ENCODE assay signal across 17 cellular contexts in the genomic region with DNA sequence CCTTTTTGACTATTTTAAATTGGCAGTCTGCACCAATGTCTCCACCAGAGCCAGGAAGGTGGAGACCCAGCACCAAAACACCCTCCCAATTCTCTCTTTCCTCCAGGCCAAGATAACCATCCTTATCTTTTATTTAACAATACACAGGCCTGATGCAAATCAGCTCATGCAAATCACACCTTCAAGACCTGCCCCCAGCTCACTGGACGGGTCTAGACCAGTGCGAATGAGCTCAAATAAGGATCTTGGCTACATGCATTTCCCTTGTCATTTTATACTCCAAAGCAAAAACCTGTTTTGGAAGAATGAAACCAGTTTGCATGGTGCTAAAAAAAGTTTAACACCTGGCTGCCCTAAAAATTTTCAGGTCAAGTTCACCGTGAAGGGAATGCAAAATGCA. TPM values are rescaled to one million over a fixed set of nuclear protein-coding genes. Genes with fewer than 3 reads are reported as not detected.
DNase-seq lines count a peak whose midpoint lies in the region; ATAC-seq and TF ChIP-seq lines count a peak whose summit lies in the region.
"Had no signal": no experiment of that assay in that cellular context is flagged by ENCODE, and none has a peak within 500 bp of the region (broad histone marks: within the 10 kb centered on the region; RNA-seq: fewer than 3 reads in every experiment).

No MANE protein-coding gene starts in this region.

- H3K4me1 Mint-ChIP-seq in type B pancreatic cell (ENCODE audit: unreplicated experiment), result peaks cover 22% of the 10 kb centered on the region

- H3K36me3 Mint-ChIP-seq in type B pancreatic cell, result peaks cover 4% of the 10 kb centered on the region
- H3K36me3 Mint-ChIP-seq: CD8-positive, alpha-beta T cell had no signal

- no peak overlapping the region for H2BK5ac ChIP-seq in mesendoderm (ENCODE audit: low read length)

- peak overlapping the region; percentile 56 for H3K4me3 Mint-ChIP-seq in type B pancreatic cell
- H3K4me3 Mint-ChIP-seq: CD8-positive, alpha-beta T cell had no signal

- peak overlapping the region; percentile 64 for H3K27ac Mint-ChIP-seq in type B pancreatic cell
- H3K27ac Mint-ChIP-seq: CD8-positive, alpha-beta T cell had no signal

- POLR2A ChIA-PET in HEK293T (lab: Yijun Ruan, JAX), result no interaction called here

- H3K27me3 ChIP-seq in mesendoderm (ENCODE audit: insufficient read depth, low read length, poor library complexity), result no peaks in the 10 kb centered on the region
- H3K27me3 ChIP-seq: BLaER1 treated with 17β-estradiol and CSF1 and Interleukin-3, amounts not matched to agents 10 nM and 100 nM had no signal

- DNase-seq in LNCaP clone FGC (ENCODE audit: low read depth) (peak; percentile 64), mesendoderm (peak; percentile 92), type B pancreatic cell (ENCODE audit: extremely low spot score, unreplicated experiment) (no peak), nucleus accumbens (lab: John Stamatoyannopoulos, UW) (no peak), HEK293T (ENCODE audit: extremely low spot score) (no peak)
- DNase-seq: CD8-positive, alpha-beta T cell; DMS53; GOT3; NCI-H1105 treated with DMSO at 0.1 percent for 48 hours; NCI-H187; NCI-H226; NCI-H524 had no signal

- no peak overlapping the region for H3K18ac ChIP-seq in mesendoderm (ENCODE audit: low read length)

- no peaks in the 10 kb centered on the region for H3K79me1 ChIP-seq in mesendoderm (ENCODE audit: low read length)

- no peak overlapping the region for H3K4ac ChIP-seq in mesendoderm (ENCODE audit: low read depth, low read length)

- CTCF ChIA-PET in HEK293T (lab: Yijun Ruan, JAX), result no interaction called here

- H3K56ac ChIP-seq in mesendoderm (ENCODE audit: low read length), result peak overlapping the region; percentile 28

- H3K4me3 ChIP-seq in LNCaP clone FGC (ENCODE audit: low read depth, low read length) (no peak overlapping the region), mesendoderm (ENCODE audit: low read length) (no peak overlapping the region)
- H3K4me3 ChIP-seq: BLaER1 treated with 17β-estradiol and CSF1 and Interleukin-3, amounts not matched to agents 10 nM and 100 nM; SK-N-MC had no signal

- H3K27me3 Mint-ChIP-seq in type B pancreatic cell, result no peaks in the 10 kb centered on the region

- H3K4me2 ChIP-seq in mesendoderm (ENCODE audit: low read length), result no peak overlapping the region
- H3K4me2 ChIP-seq: BLaER1 treated with 17β-estradiol and CSF1 and Interleukin-3, amounts not matched to agents 10 nM and 100 nM had no signal

- H4K8ac ChIP-seq in mesendoderm (ENCODE audit: low read depth, low read length), result no peak overlapping the region

- no peak overlapping the region for H3K9ac ChIP-seq in mesendoderm (ENCODE audit: low read length)
- H3K9ac ChIP-seq: BLaER1 treated with 17β-estradiol and CSF1 and Interleukin-3, amounts not matched to agents 10 nM and 100 nM had no signal

- H3K79me2 ChIP-seq in mesendoderm (ENCODE audit: control insufficient read depth, insufficient read depth, low read length), result no peaks in the 10 kb centered on the region

- peaks cover 7% of the 10 kb centered on the region for H3K4me1 ChIP-seq in mesendoderm (ENCODE audit: control insufficient read depth, low read depth, low read length)

- H3K9me3 Mint-ChIP-seq in type B pancreatic cell, result peaks cover 6% of the 10 kb centered on the region
- H3K9me3 Mint-ChIP-seq: CD8-positive, alpha-beta T cell had no signal

- H4K5ac ChIP-seq in mesendoderm (ENCODE audit: low read length), result no peak overlapping the region

- no CpG with 5 or more reads among the region's 3 CpGs for WGBS in mesendoderm (ENCODE audit: extremely low coverage, insufficient coverage, low lambda C conversion rate)

- no peak for ATAC-seq in GM19397 (IDR thresholded peaks at IDR 0.05; ENCODE audit: unreplicated experiment)
- ATAC-seq: CD8-positive, alpha-beta T cell; Panc1 had no signal

- no peak overlapping the region for H3K23ac ChIP-seq in mesendoderm (ENCODE audit: low read length)

- H2BK15ac ChIP-seq in mesendoderm (replicated peaks; ENCODE audit: low read depth), result no peak overlapping the region

- peak overlapping the region; percentile 32 for H3K27ac ChIP-seq in VCaP
- peak overlapping the region; percentile 11 for H3K27ac ChIP-seq in mesendoderm (ENCODE audit: low read depth, low read length)
- H3K27ac ChIP-seq: BLaER1 treated with 17β-estradiol and CSF1 and Interleukin-3, amounts not matched to agents 10 nM and 100 nM had no signal

- H2BK120ac ChIP-seq in mesendoderm (ENCODE audit: low read depth, low read length), result no peak overlapping the region

- H2AK5ac ChIP-seq in mesendoderm (ENCODE audit: low read length), result no peak overlapping the region

- no peaks in the 10 kb centered on the region for H3K36me3 ChIP-seq in mesendoderm (ENCODE audit: control insufficient read depth, insufficient read depth, low read length)
- H3K36me3 ChIP-seq: BLaER1 treated with 17β-estradiol and CSF1 and Interleukin-3, amounts not matched to agents 10 nM and 100 nM had no signal

- TF ChIP-seq CTCF in LNCaP clone FGC (IDR thresholded peaks at IDR 0.05; ENCODE audit: control insufficient read depth, extremely low read depth, insufficient read depth) (no peak), VCaP (conservative IDR thresholded peaks at IDR 0.05) (no peak), type B pancreatic cell (conservative IDR thresholded peaks at IDR 0.05) (no peak)

TF ChIP-seq in HEK293T, 16 proteins besides CTCF, POLR2A, EP300 and RAD21:
- TF ChIP-seq ZNF384 (IDR thresholded peaks at IDR 0.05) (no peak), SUZ12 (IDR thresholded peaks at IDR 0.05) (no peak), BHLHE40 (IDR thresholded peaks at IDR 0.05; ENCODE audit: borderline replicate concordance) (no peak), HDGF (IDR thresholded peaks at IDR 0.05; ENCODE audit: borderline replicate concordance) (no peak), FOXA1 (IDR thresholded peaks at IDR 0.05) (no peak), TARDBP (IDR thresholded peaks at IDR 0.05) (no peak), CTBP1 (IDR thresholded peaks at IDR 0.05; ENCODE audit: borderline replicate concordance) (no peak)

RNA-seq across cellular contexts. Expression of gene DAPK1, which starts 31.9 kb away (rescaled TPM):
- 58.2 TPM for polyA plus RNA-seq in mesendoderm (2013, experiment 1 of 2)
- polyA plus RNA-seq in mesendoderm (2013, experiment 2 of 2), result 58.7 TPM
- 160 and 246 TPM in 2 replicates for total RNA-seq in type B pancreatic cell (ENCODE audit: low replicate concordance)

Comparison
In these comparisons a context has a peak if more than half of its experiments do, and no peak if none do; other contexts are left out.
1. DNase-seq: peak in LNCaP clone FGC (single experiment) and mesendoderm (single experiment); none in type B pancreatic cell (single experiment), nucleus accumbens (0 of 56) and HEK293T (single experiment).